ENCODE assay signal across 8 cellular contexts in genomic region chr6:75206338-75207210, GRCh38. TPM values are rescaled to one million over a fixed set of nuclear protein-coding genes. Genes with fewer than 3 reads are reported as not detected.
DNase-seq lines count a peak whose midpoint lies in the region; ATAC-seq and TF ChIP-seq lines count a peak whose summit lies in the region.

No MANE protein-coding gene starts in this region.

- no peaks in the 10 kb centered on the region for H3K9me3 Mint-ChIP-seq in WTC11

- peak overlapping the region; percentile 85 for H3K4me3 Mint-ChIP-seq in WTC11

- no peaks in the 10 kb centered on the region for H3K36me3 Mint-ChIP-seq in WTC11

- H3K4me1 Mint-ChIP-seq in WTC11 = peaks cover 69% of the 10 kb centered on the region

- CTCF ChIA-PET in WTC11 (lab: Charles Lee) = interaction anchor here (0.6 to 3.0 kb wide), 7 partner anchors 37 to 1756 kb away, joined by 3 to 18 read pairs (median 3); partner anchors contain the start of gene COX7A2

- no peak for ATAC-seq in WTC11

- peak overlapping the region; percentile 17 for H3K4me3 ChIP-seq in cardiac muscle cell

- peaks cover 78% of the 10 kb centered on the region for H3K27me3 ChIP-seq in cardiac muscle cell

- H3K9me3 ChIP-seq in cardiac muscle cell (ENCODE audit: low read depth) = no peaks in the 10 kb centered on the region

- TF ChIP-seq CTCF in GM10266 (IDR thresholded peaks at IDR 0.05; ENCODE audit: control insufficient read depth, insufficient read depth, low read depth, missing control alignments) (no peak), WTC11 (IDR thresholded peaks at IDR 0.05) (no peak), cardiac muscle cell (IDR thresholded peaks at IDR 0.05; ENCODE audit: low read depth, low read length) (no peak)

- H3K27ac Mint-ChIP-seq in WTC11 = no peak overlapping the region

- peaks cover under 1% of the 10 kb centered on the region for H3K4me1 ChIP-seq in cardiac muscle cell (ENCODE audit: low read depth)

- peaks cover 85% of the 10 kb centered on the region for H3K27me3 Mint-ChIP-seq in WTC11 (ENCODE audit: low read depth)

- no peak overlapping the region for H3K27ac ChIP-seq in cardiac muscle cell

- POLR2A ChIA-PET in WTC11 (lab: Charles Lee) = no interaction called here

- peak; percentile 12 for DNase-seq in GM10266 (ENCODE audit: extremely low spot score)
- no peak for DNase-seq in WTC11 (ENCODE audit: low spot score)
- DNase-seq in cardiac muscle cell (ENCODE audit: low read depth in 1 of 2, low spot score in 1 of 2) = peak in 1 of 2 donors; percentile 64
- peak; percentile 77 for DNase-seq in retina
- no peak for DNase-seq in NCI-H1092 treated with DMSO at 0.1 percent for 48 hours (lab: John Stamatoyannopoulos, UW)
- DNase-seq in DMS153 treated with DMSO at 0.1 percent for 48 hours (lab: John Stamatoyannopoulos, UW; ENCODE audit: unreplicated experiment) = no peak
- DNase-seq in NCI-H1436 (lab: John Stamatoyannopoulos, UW) = no peak
- DNase-seq in HCEC 1CT = no peak

- H3K36me3 ChIP-seq in cardiac muscle cell = no peaks in the 10 kb centered on the region

TF ChIP-seq in WTC11, 78 proteins besides CTCF, POLR2A, EP300 and RAD21:
- TF ChIP-seq ZNF416 (CRISPR knock-in tag; IDR thresholded peaks at IDR 0.05) = no peak
- TF ChIP-seq MAX (CRISPR knock-in tag; IDR thresholded peaks at IDR 0.05) = 0 out of 2 replicates have a peak, but pooled peaks have one; percentile 16
- no peak for TF ChIP-seq TEAD1 (CRISPR knock-in tag; IDR thresholded peaks at IDR 0.05)
- TF ChIP-seq ZNF396 (CRISPR knock-in tag; IDR thresholded peaks at IDR 0.05; ENCODE audit: borderline replicate concordance) = no peak
- TF ChIP-seq SMAD4 (CRISPR knock-in tag; IDR thresholded peaks at IDR 0.05) = no peak
- TF ChIP-seq MYBL2 (CRISPR knock-in tag; IDR thresholded peaks at IDR 0.05) = no peak

RNA-seq across cellular contexts. Expression of gene COL12A1, which starts 0.7 kb away (rescaled TPM):
- total RNA-seq in WTC11 (2021) = 1.1 to 1.4 TPM (median 1.2 TPM) in 3 replicates
- 0.66 and 3.4 TPM in 2 replicates for total RNA-seq in cardiac muscle cell
- 0.32 and 0.59 TPM in 2 replicates for polyA plus RNA-seq in cardiac muscle cell

RNA-seq across cellular contexts. Expression of gene COX7A2, which starts 37.0 kb away (rescaled TPM):
- total RNA-seq in WTC11 (2021) (465 to 500 TPM (median 472 TPM) in 3 replicates), cardiac muscle cell (184 and 768 TPM in 2 replicates)
- polyA plus RNA-seq in cardiac muscle cell = 984 and 1,135 TPM in 2 replicates

Comparison
In these comparisons a context has a peak if more than half of its experiments do, and no peak if none do; other contexts are left out.
1. DNase-seq: peak in GM10266 (single experiment) and retina (single experiment); none in WTC11 (single experiment), NCI-H1092 treated with DMSO at 0.1 percent for 48 hours (single experiment), DMS153 treated with DMSO at 0.1 percent for 48 hours (single experiment), NCI-H1436 (single experiment) and HCEC 1CT (single experiment).